ENCODE assay signal across 21 cellular contexts in genomic region chr6:16687045-16687444, GRCh38.
DNase-seq lines count a peak whose midpoint lies in the region; ATAC-seq, FAIRE-seq and TF ChIP-seq lines count a peak whose summit lies in the region.
"Had no signal": no experiment of that assay in that cellular context is flagged by ENCODE, and none has a peak within 500 bp of the region (broad histone marks: within the 10 kb centered on the region; RNA-seq: fewer than 3 reads in every experiment).

No MANE protein-coding gene starts in this region.

- H3F3A ChIP-seq in PC-3 (ENCODE audit: low read length, unreplicated experiment), result peaks cover 10% of the 10 kb centered on the region

- H3K27me3 Mint-ChIP-seq in activated CD4-positive, alpha-beta T cell treated with anti-CD3 and anti-CD28 coated beads for 36 hours, result no peaks in the 10 kb centered on the region
- H3K27me3 Mint-ChIP-seq in astrocyte (ENCODE audit: low read depth, unreplicated experiment), result no peaks in the 10 kb centered on the region

- no peaks in the 10 kb centered on the region for H3K9me2 ChIP-seq in PC-3 (replicated peaks; ENCODE audit: low read length)

- no peak for ATAC-seq in activated CD4-positive, alpha-beta T cell treated with anti-CD3 and anti-CD28 coated beads for 36 hours
- ATAC-seq in IMR-90 (ENCODE audit: low read depth), result no peak
- no peak for ATAC-seq in HG02981 (IDR thresholded peaks at IDR 0.05; ENCODE audit: unreplicated experiment)
- ATAC-seq in PC-3, result no peak
- ATAC-seq: right lobe of liver had no signal

- no peak overlapping the region for H3K56ac ChIP-seq in IMR-90 (ENCODE audit: extremely low read depth, insufficient read depth, low read length)

- no peaks in the 10 kb centered on the region for H3K27me3 ChIP-seq in IMR-90 (ENCODE audit: control insufficient read depth, insufficient read depth, low read length)
- no peaks in the 10 kb centered on the region for H3K27me3 ChIP-seq in astrocyte (ENCODE audit: insufficient read depth, low read length)
- H3K27me3 ChIP-seq in skeletal muscle tissue (ENCODE audit: control insufficient read depth in 3 of 3, insufficient read depth in 3 of 3, low read length in 3 of 3), result no peaks in the 10 kb centered on the region
- no peaks in the 10 kb centered on the region for H3K27me3 ChIP-seq in PC-3 (ENCODE audit: low read length)
- H3K27me3 ChIP-seq: esophagus muscularis mucosa, right lobe of liver, upper lobe of left lung had no signal

- no peak for TF ChIP-seq RAD21 in IMR-90 (IDR thresholded peaks at IDR 0.05; ENCODE audit: low read length)

- H3K9me1 ChIP-seq in IMR-90 (ENCODE audit: insufficient read depth, low read length), result peaks cover 4% of the 10 kb centered on the region; the same call in 1 of the 2 replicates

- in situ Hi-C loops in IMR-90 (cut with MboI; ENCODE audit: low sequenced_read_pairs), result no loop called here

- WGBS in IMR-90 (ENCODE audit: extremely low coverage in 2 of 2, insufficient read length in 1 of 2), 2 experiments, result no CpG with 5 or more reads among the region's 3 CpGs

- BruUV-seq in IMR-90 (replicated peaks; lab: Mats Ljungman, UMichigan) (no TSS peak), PC-3 (replicated peaks; lab: Mats Ljungman, UMichigan) (no TSS peak)

- H2AFZ ChIP-seq in IMR-90 (replicated peaks; ENCODE audit: low read length, poor library complexity) (no peak overlapping the region), astrocyte (ENCODE audit: low read depth, low read length) (no peak overlapping the region), PC-3 (ENCODE audit: low read length) (no peak overlapping the region)

- H4K20me1 ChIP-seq in IMR-90 (ENCODE audit: insufficient read depth, low read length) (peaks cover 7% of the 10 kb centered on the region; the same call in 1 of the 2 replicates), astrocyte (ENCODE audit: insufficient read depth, low read length) (no peaks in the 10 kb centered on the region), PC-3 (ENCODE audit: low read length) (no peaks in the 10 kb centered on the region)

- H3K4me1 Mint-ChIP-seq in activated CD4-positive, alpha-beta T cell treated with anti-CD3 and anti-CD28 coated beads for 36 hours, result peaks cover 92% of the 10 kb centered on the region
- H3K4me1 Mint-ChIP-seq in astrocyte (ENCODE audit: low read depth, unreplicated experiment), result peaks cover 68% of the 10 kb centered on the region

- H3K4me3 Mint-ChIP-seq in activated CD4-positive, alpha-beta T cell treated with anti-CD3 and anti-CD28 coated beads for 36 hours, result peak overlapping the region; percentile 54
- H3K4me3 Mint-ChIP-seq in astrocyte (ENCODE audit: unreplicated experiment), result no peak overlapping the region
- H3K4me3 Mint-ChIP-seq: H9 had no signal

- no peak overlapping the region for H4K8ac ChIP-seq in IMR-90 (ENCODE audit: low read depth in 2 of 2, low read length in 2 of 2)

- POLR2A ChIA-PET in activated CD4-positive, alpha-beta T cell treated with anti-CD3 and anti-CD28 coated beads for 36 hours (lab: Charles Lee), result no interaction called here
- POLR2A ChIA-PET in IMR-90 (lab: Charles Lee; ENCODE audit: unreplicated experiment) (no interaction called here), PC-3 (lab: Charles Lee; ENCODE audit: unreplicated experiment) (no interaction called here)

- no peak overlapping the region; the same call in 1 of the 2 replicates for H4K5ac ChIP-seq in IMR-90 (ENCODE audit: low read depth, low read length)

- no peak overlapping the region for H3K14ac ChIP-seq in IMR-90 (replicated peaks; ENCODE audit: low read depth, low read length)

- peaks cover 76% of the 10 kb centered on the region for H3K79me2 ChIP-seq in astrocyte (ENCODE audit: insufficient read depth, low read length)
- H3K79me2 ChIP-seq in PC-3 (ENCODE audit: low read length), result peaks cover 42% of the 10 kb centered on the region

- CTCF ChIA-PET in activated CD4-positive, alpha-beta T cell treated with anti-CD3 and anti-CD28 coated beads for 36 hours (lab: Charles Lee), result interaction anchor here (5.6 kb wide), 1 partner anchor 11 kb away, joined by 26 read pairs; no protein-coding TSS in a partner anchor
- CTCF ChIA-PET in IMR-90 (lab: Yijun Ruan, JAX) (no interaction called here), PC-3 (lab: Charles Lee) (no interaction called here)

- H2AK5ac ChIP-seq in IMR-90 (ENCODE audit: low read depth, low read length), result no peak overlapping the region

- H3K23ac ChIP-seq in IMR-90 (ENCODE audit: low read depth, low read length), result no peak overlapping the region

- H3K4me3 ChIP-seq in IMR-90 (ENCODE audit: insufficient read depth, low read depth, low read length) (no peak overlapping the region), astrocyte (ENCODE audit: insufficient read depth, low read depth, low read length) (no peak overlapping the region), skeletal muscle tissue (ENCODE audit: low read length in 3 of 3) (no peak overlapping the region), PC-3 (ENCODE audit: low read length) (no peak overlapping the region)
- H3K4me3 ChIP-seq: esophagus muscularis mucosa, right lobe of liver, upper lobe of left lung had no signal

- 0 out of 2 replicates have a peak, but pooled peaks cover 2% of the 10 kb centered on the region for H3K36me3 ChIP-seq in IMR-90 (ENCODE audit: control insufficient read depth, insufficient read depth, low read length)
- no peaks in the 10 kb centered on the region for H3K36me3 ChIP-seq in astrocyte (ENCODE audit: insufficient read depth, low read length)
- no peaks in the 10 kb centered on the region for H3K36me3 ChIP-seq in skeletal muscle tissue (ENCODE audit: control insufficient read depth in 3 of 3, insufficient read depth in 3 of 3, low read length in 3 of 3)
- H3K36me3 ChIP-seq in PC-3 (ENCODE audit: low read depth, low read length), result no peaks in the 10 kb centered on the region
- H3K36me3 ChIP-seq: right lobe of liver had no signal

- H2BK5ac ChIP-seq in IMR-90 (ENCODE audit: low read depth, low read length, poor library complexity, severe bottlenecking), result peak overlapping the region; percentile 46

- no peak overlapping the region for H2AK9ac ChIP-seq in IMR-90 (replicated peaks; ENCODE audit: low read depth, low read length, poor library complexity)

- H3K4me2 ChIP-seq in IMR-90 (ENCODE audit: low read depth, low read length), result peak overlapping the region; percentile 20; the same call in 1 of the 2 replicates
- H3K4me2 ChIP-seq in astrocyte (ENCODE audit: low read length), result no peak overlapping the region
- H3K4me2 ChIP-seq in PC-3 (ENCODE audit: low read length), result no peak overlapping the region

- peaks cover 19% of the 10 kb centered on the region for H3K36me3 Mint-ChIP-seq in activated CD4-positive, alpha-beta T cell treated with anti-CD3 and anti-CD28 coated beads for 36 hours (ENCODE audit: low read depth)
- H3K36me3 Mint-ChIP-seq in astrocyte (ENCODE audit: low read depth, unreplicated experiment), result peaks cover 9% of the 10 kb centered on the region

- no peak for FAIRE-seq in astrocyte (lab: Jason Lieb, UNC)
- FAIRE-seq: A204.1, colon, G401.6, GM12892 had no signal

- TF ChIP-seq POLR2A in IMR-90 (IDR thresholded peaks at IDR 0.05; ENCODE audit: low read depth, low read length), result no peak

- H3K9me3 ChIP-seq in IMR-90 (ENCODE audit: control insufficient read depth, insufficient read depth, low read length), result no peaks in the 10 kb centered on the region
- no peaks in the 10 kb centered on the region for H3K9me3 ChIP-seq in astrocyte (ENCODE audit: insufficient read depth, low read depth, low read length)
- H3K9me3 ChIP-seq in skeletal muscle tissue (ENCODE audit: control insufficient read depth in 3 of 3, low read length in 3 of 3), result no peaks in the 10 kb centered on the region
- H3K9me3 ChIP-seq in PC-3 (ENCODE audit: low read length), result no peaks in the 10 kb centered on the region
- H3K9me3 ChIP-seq: esophagus muscularis mucosa, right lobe of liver, upper lobe of left lung had no signal

- no peak overlapping the region for H2BK20ac ChIP-seq in IMR-90 (ENCODE audit: low read depth, low read length)

- intact Hi-C loops in activated CD4-positive, alpha-beta T cell treated with anti-CD3 and anti-CD28 coated beads for 36 hours (cut with DNase I, micrococcal nuclease), result loop anchor here in 1 of 2 experiments (5.0 to 10.0 kb wide), 2 partner anchors 175 to 362 kb away; no protein-coding TSS in a partner anchor
- intact Hi-C loops in IMR-90 (cut with micrococcal nuclease) (no loop called here), PC-3 (cut with micrococcal nuclease) (no loop called here)

- H3K4me1 ChIP-seq in IMR-90 (ENCODE audit: control insufficient read depth, insufficient read depth, low read length) (peaks cover 18% of the 10 kb centered on the region), astrocyte (ENCODE audit: insufficient read depth, low read length) (peaks cover 35% of the 10 kb centered on the region), skeletal muscle tissue (ENCODE audit: control insufficient read depth in 3 of 3, insufficient read depth in 3 of 3, low read length in 3 of 3) (peaks cover 15 to 43% (median 23%) of the 10 kb centered on the region in 3 donors), PC-3 (ENCODE audit: insufficient read depth, low read length) (peaks cover 74% of the 10 kb centered on the region)

- TF ChIP-seq CTCF in IMR-90 (conservative IDR thresholded peaks at IDR 0.05; ENCODE audit: low read depth, low read length), result no peak
- TF ChIP-seq CTCF in astrocyte (IDR thresholded peaks at IDR 0.05; ENCODE audit: insufficient read depth, low read depth, low read length), result no peak
- TF ChIP-seq CTCF in PC-3 (conservative IDR thresholded peaks at IDR 0.05; ENCODE audit: low read depth, low read length), result no peak

- no peaks in the 10 kb centered on the region for H3K9me3 Mint-ChIP-seq in activated CD4-positive, alpha-beta T cell treated with anti-CD3 and anti-CD28 coated beads for 36 hours (ENCODE audit: low read depth)
- H3K9me3 Mint-ChIP-seq in astrocyte (ENCODE audit: unreplicated experiment), result no peaks in the 10 kb centered on the region
- H3K9me3 Mint-ChIP-seq: H9 had no signal

- H2BK15ac ChIP-seq in IMR-90 (ENCODE audit: low read depth, low read length), result peak overlapping the region; percentile 16; the same call in 1 of the 3 replicates

- H3K79me1 ChIP-seq in IMR-90 (ENCODE audit: low read depth in 1 of 2, low read length in 2 of 2), result peaks cover 14 to 51% of the 10 kb centered on the region in 2 experiments

- H3K9ac ChIP-seq in IMR-90 (ENCODE audit: low read depth, low read length) (no peak overlapping the region), astrocyte (ENCODE audit: low read length) (peak overlapping the region; percentile 6), skeletal muscle tissue (ENCODE audit: low read depth in 1 of 3, low read length in 3 of 3) (no peak overlapping the region), PC-3 (ENCODE audit: low read length) (no peak overlapping the region)

- H3K27ac ChIP-seq in IMR-90 (ENCODE audit: insufficient read depth, low read length) (no peak overlapping the region), astrocyte (ENCODE audit: low read depth, low read length) (peak overlapping the region; percentile 5), skeletal muscle tissue (ENCODE audit: low read depth, low read length) (peak overlapping the region; percentile 7), PC-3 (ENCODE audit: low read length) (no peak overlapping the region)
- H3K27ac ChIP-seq: esophagus muscularis mucosa, right lobe of liver had no signal

- H4K91ac ChIP-seq in IMR-90 (ENCODE audit: insufficient read depth, low read depth, low read length), result no peak overlapping the region

- no peak for DNase-seq in activated CD4-positive, alpha-beta T cell treated with anti-CD3 and anti-CD28 coated beads for 36 hours
- DNase-seq in activated CD4-positive, alpha-beta T cell treated with anti-CD3 and anti-CD28 coated beads, Interleukin-2, amount 50 U/mL, for 4 hours, result no peak
- DNase-seq in IMR-90 (no peak), astrocyte (ENCODE audit: low read depth) (no peak), PC-3 (no peak), HuH-7.5 (ENCODE audit: low spot score) (no peak)
- DNase-seq: activated CD8-positive, alpha-beta memory T cell treated with anti-CD3 and anti-CD28 coated beads, Interleukin-2, amount 50 U/mL, for 4 hours; amygdala; H9; islet precursor cell; NCI-H2029; right lobe of liver; stimulated activated CD4-positive, alpha-beta T cell treated with anti-CD3 and anti-CD28 coated beads, Interleukin-4, amount 100 ng/mL, for 24 hours; upper lobe of left lung had no signal

- H2BK120ac ChIP-seq in IMR-90 (ENCODE audit: low read depth, low read length), result no peak overlapping the region

- no peak overlapping the region for H3K18ac ChIP-seq in IMR-90 (ENCODE audit: low read depth, low read length)

- dilution Hi-C loops in IMR-90 (cut with HindIII; ENCODE audit: low sequenced_read_pairs, unreplicated experiment), result no loop called here

- H3K4ac ChIP-seq in IMR-90 (ENCODE audit: low read depth, low read length), result no peak overlapping the region

- H3K27ac Mint-ChIP-seq in activated CD4-positive, alpha-beta T cell treated with anti-CD3 and anti-CD28 coated beads for 36 hours, result peak overlapping the region; percentile 81
- peak overlapping the region; percentile 86 for H3K27ac Mint-ChIP-seq in astrocyte (ENCODE audit: unreplicated experiment)

Comparison
In these comparisons a context has a peak if more than half of its experiments do, and no peak if none do; other contexts are left out.
1. H3K27ac ChIP-seq: peak in astrocyte (single experiment) and skeletal muscle tissue (single experiment); none in IMR-90 (single experiment) and PC-3 (single experiment).